9 cellular contexts compared by ENCODE assay signal in genomic region chr3:48558446-48559134, GRCh38. TPM values are rescaled to one million over a fixed set of nuclear protein-coding genes. Genes with fewer than 3 reads are reported as not detected.
A peak's percentile ranks its signal among the peaks of the same experiment; 100 is the strongest.
DNase-seq lines count a peak whose midpoint lies in the region; ATAC-seq and TF ChIP-seq lines count a peak whose summit lies in the region.
"Had no signal": no experiment of that assay in that cellular context is flagged by ENCODE, and none has a peak within 500 bp of the region (broad histone marks: within the 10 kb centered on the region; RNA-seq: fewer than 3 reads in every experiment).

No MANE protein-coding gene starts in this region.

- peaks cover 10% of the 10 kb centered on the region for H3K27me3 Mint-ChIP-seq in HFFc6 (ENCODE audit: insufficient read depth)

- H3K9me3 Mint-ChIP-seq in HFFc6, result no peaks in the 10 kb centered on the region; the same call in 1 of the 2 replicates
- no peaks in the 10 kb centered on the region for H3K9me3 Mint-ChIP-seq in stimulated activated effector memory CD8-positive, alpha-beta T cell treated with anti-CD3 and anti-CD28 coated beads, Interleukin-12 subunit alpha, Interleukin-12 subunit beta, amount 100 ng/mL, for 72 hours

- peaks cover 4% of the 10 kb centered on the region; the same call in 1 of the 2 replicates for H3K36me3 Mint-ChIP-seq in HFFc6 (ENCODE audit: low read depth)
- peaks cover 50% of the 10 kb centered on the region for H3K36me3 Mint-ChIP-seq in stimulated activated effector memory CD8-positive, alpha-beta T cell treated with anti-CD3 and anti-CD28 coated beads, Interleukin-12 subunit alpha, Interleukin-12 subunit beta, amount 100 ng/mL, for 72 hours

- H3K27me3 ChIP-seq in cardiac muscle cell, result no peaks in the 10 kb centered on the region
- H3K27me3 ChIP-seq: SJCRH30 had no signal

- no peak for DNase-seq in HFFc6
- DNase-seq in SIG-M5 treated with dmso at 0.1 percent for 504 hours (lab: John Stamatoyannopoulos, UW; ENCODE audit: unreplicated experiment), result peak; percentile 80
- DNase-seq in cardiac muscle cell (ENCODE audit: low read depth in 1 of 2, low spot score in 1 of 2), result no peak
- no peak for DNase-seq in stimulated activated effector memory CD8-positive, alpha-beta T cell treated with anti-CD3 and anti-CD28 coated beads, Interleukin-12 subunit alpha, Interleukin-12 subunit beta, amount 100 ng/mL, for 72 hours (ENCODE audit: low spot score in 2 of 2)
- no peak for DNase-seq in GOT3 (lab: John Stamatoyannopoulos, UW)
- no peak for DNase-seq in SHP77 (lab: John Stamatoyannopoulos, UW)
- no peak for DNase-seq in globus pallidus (ENCODE audit: low spot score)
- DNase-seq in NCI-H1105 (lab: John Stamatoyannopoulos, UW), result no peak

- no peaks in the 10 kb centered on the region for H3K36me3 ChIP-seq in cardiac muscle cell
- H3K36me3 ChIP-seq: SJCRH30 had no signal

- H3K27ac Mint-ChIP-seq in HFFc6, result peak overlapping the region; percentile 95
- H3K27ac Mint-ChIP-seq in stimulated activated effector memory CD8-positive, alpha-beta T cell treated with anti-CD3 and anti-CD28 coated beads, Interleukin-12 subunit alpha, Interleukin-12 subunit beta, amount 100 ng/mL, for 72 hours, result peak overlapping the region; percentile 87

- peak overlapping the region; percentile 93 for H3K27ac ChIP-seq in cardiac muscle cell
- H3K27ac ChIP-seq: SJCRH30 had no signal

- peaks cover 62% of the 10 kb centered on the region for H3K4me1 Mint-ChIP-seq in HFFc6 (ENCODE audit: low read depth)
- peaks cover 77% of the 10 kb centered on the region for H3K4me1 Mint-ChIP-seq in stimulated activated effector memory CD8-positive, alpha-beta T cell treated with anti-CD3 and anti-CD28 coated beads, Interleukin-12 subunit alpha, Interleukin-12 subunit beta, amount 100 ng/mL, for 72 hours

- TF ChIP-seq CTCF in HFFc6 (IDR thresholded peaks at IDR 0.05), result peak; percentile 59; the same call in 1 of the 2 replicates
- no peak for TF ChIP-seq CTCF in cardiac muscle cell (IDR thresholded peaks at IDR 0.05; ENCODE audit: low read depth, low read length)

- H3K4me3 Mint-ChIP-seq in HFFc6, result no peak overlapping the region; the same call in 1 of the 2 replicates
- peak overlapping the region; percentile 79 for H3K4me3 Mint-ChIP-seq in stimulated activated effector memory CD8-positive, alpha-beta T cell treated with anti-CD3 and anti-CD28 coated beads, Interleukin-12 subunit alpha, Interleukin-12 subunit beta, amount 100 ng/mL, for 72 hours

- peaks cover 58% of the 10 kb centered on the region for H3K4me1 ChIP-seq in cardiac muscle cell (ENCODE audit: low read depth)

- no peak overlapping the region for H3K4me3 ChIP-seq in cardiac muscle cell

- H3K9me3 ChIP-seq in cardiac muscle cell (ENCODE audit: low read depth), result no peaks in the 10 kb centered on the region
- H3K9me3 ChIP-seq: SJCRH30 had no signal

- no peak for ATAC-seq in stimulated activated effector memory CD8-positive, alpha-beta T cell treated with anti-CD3 and anti-CD28 coated beads, Interleukin-12 subunit alpha, Interleukin-12 subunit beta, amount 100 ng/mL, for 72 hours

RNA-seq across cellular contexts. Expression of gene PFKFB4, which starts 2.0 kb away (rescaled TPM):
- 10 to 100 TPM in 1 of 6 experiments, 1 to 10 TPM in 5; 7.5 to 10.5 (median 8.9) TPM for total RNA-seq in HFFc6 (2021; fragmentation: NEBNext Ultra II Directional; extraction: Animal tissue kit (Norgen Biotek cat#: 25700))
- total RNA-seq in cardiac muscle cell, result 64.9 and 94.4 TPM in 2 replicates
- 43.8 and 74.7 TPM in 2 replicates for polyA plus RNA-seq in cardiac muscle cell

RNA-seq across cellular contexts. Expression of gene UCN2, which starts 5.0 kb away (rescaled TPM):
- 1 to 10 TPM; 4.3 to 6.4 (median 5.0) TPM for total RNA-seq in HFFc6 (2021; fragmentation: NEBNext Ultra II Directional; extraction: Animal tissue kit (Norgen Biotek cat#: 25700))
- total RNA-seq in cardiac muscle cell, result 0.81 and 1.1 TPM in 2 replicates
- polyA plus RNA-seq in cardiac muscle cell, result 0.47 and 0.95 TPM in 2 replicates

RNA-seq across cellular contexts. Expression of gene COL7A1, which starts 36.5 kb away (rescaled TPM):
- total RNA-seq in HFFc6 (2021; fragmentation: NEBNext Ultra II Directional; extraction: Animal tissue kit (Norgen Biotek cat#: 25700)), result 100 to 1,000 TPM in 1 of 6 experiments, 10 to 100 TPM in 5; 74.9 to 113 (median 80.8) TPM
- total RNA-seq in cardiac muscle cell, result 53.8 and 76.6 TPM in 2 replicates
- polyA plus RNA-seq in cardiac muscle cell, result 41.3 and 63.0 TPM in 2 replicates

RNA-seq across cellular contexts. Expression of gene UQCRC1, which starts 50.9 kb away (rescaled TPM):
- 100 to 1,000 TPM; 254 to 322 (median 276) TPM for total RNA-seq in HFFc6 (2021; fragmentation: NEBNext Ultra II Directional; extraction: Animal tissue kit (Norgen Biotek cat#: 25700))
- total RNA-seq in cardiac muscle cell, result 620 and 675 TPM in 2 replicates
- 735 and 870 TPM in 2 replicates for polyA plus RNA-seq in cardiac muscle cell

RNA-seq across cellular contexts. Expression of gene SHISA5, which starts 54.6 kb away (rescaled TPM):
- total RNA-seq in HFFc6 (2021; fragmentation: NEBNext Ultra II Directional; extraction: Animal tissue kit (Norgen Biotek cat#: 25700)), result 100 to 1,000 TPM; 266 to 286 (median 277) TPM
- 68.0 and 86.0 TPM in 2 replicates for total RNA-seq in cardiac muscle cell
- 92.3 and 147 TPM in 2 replicates for polyA plus RNA-seq in cardiac muscle cell
